ENCODE assay signal across 23 cellular contexts in the genomic region with DNA sequence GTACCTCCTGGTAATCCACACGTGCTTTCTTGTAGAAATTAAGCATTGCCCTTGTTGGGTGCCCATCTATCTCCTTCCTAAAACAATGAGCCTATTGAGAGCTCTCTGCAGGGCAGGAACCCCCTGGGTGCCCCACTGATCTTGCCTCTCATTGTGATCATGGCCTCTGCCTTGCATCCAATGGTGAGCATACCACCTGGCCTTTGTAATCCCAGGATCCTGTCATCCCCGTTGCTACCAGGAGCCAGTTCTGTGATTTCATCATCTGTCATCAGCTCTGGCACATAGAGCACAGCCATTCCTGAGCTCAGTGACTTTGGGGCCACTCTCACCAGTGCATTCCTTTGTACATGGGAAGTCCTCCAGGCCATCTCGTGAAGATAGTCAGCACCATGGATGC.
DNase-seq lines count a peak whose midpoint lies in the region; ATAC-seq and TF ChIP-seq lines count a peak whose summit lies in the region.
"Had no signal": no experiment of that assay in that cellular context is flagged by ENCODE, and none has a peak within 500 bp of the region (broad histone marks: within the 10 kb centered on the region; RNA-seq: fewer than 3 reads in every experiment).

No MANE protein-coding gene starts in this region.

- ATAC-seq in central memory CD8-positive, alpha-beta T cell (replicated peaks; ENCODE audit: extremely low read depth, poor library complexity, severe bottlenecking): no peak
- ATAC-seq in HG03354 (IDR thresholded peaks at IDR 0.05; ENCODE audit: poor library complexity, severe bottlenecking, unreplicated experiment): no peak
- ATAC-seq: A549; left cardiac atrium; stimulated activated naive CD8-positive, alpha-beta T cell treated with anti-CD3 and anti-CD28 coated beads, Interleukin-15, Interleukin-2, amounts not matched to agents 100 U/mL and 50 U/mL, for 24 hours had no signal

- no peaks in the 10 kb centered on the region for H3K79me2 ChIP-seq in KMS-11 (ENCODE audit: insufficient read depth, low read depth)

- CTCF ChIA-PET in activated CD4-positive, alpha-beta memory T cell treated with anti-CD3 and anti-CD28 coated beads, Interleukin-2, amount 10 ng/mL, durations not matched to agents 7 days and 5 days (lab: Charles Lee): interaction anchor here (0.7 to 2.2 kb wide), 6 partner anchors 13 to 571 kb away, joined by 3 to 7 read pairs (median 3); a partner anchor contains a TSS
- CTCF ChIA-PET in activated CD4-positive, alpha-beta memory T cell treated with anti-CD3 and anti-CD28 coated beads for 36 hours (lab: Charles Lee): no interaction called here

- intact Hi-C loops in activated CD4-positive, alpha-beta memory T cell treated with anti-CD3 and anti-CD28 coated beads for 36 hours (cut with micrococcal nuclease): loop anchor here (5.0 to 10.0 kb wide), 3 partner anchors 144 to 456 kb away; no protein-coding TSS in a partner anchor

- no peak overlapping the region for H2AFZ ChIP-seq in KMS-11 (ENCODE audit: low read depth)

- H3K4me3 ChIP-seq in KMS-11 (IDR thresholded peaks at IDR 0.05; ENCODE audit: insufficient read depth, low read depth, low read length): peak overlapping the region; percentile 13
- H3K4me3 ChIP-seq: A549, ovary, spleen, tibial artery had no signal

- peaks cover 83% of the 10 kb centered on the region for H3K4me1 Mint-ChIP-seq in activated CD4-positive, alpha-beta memory T cell treated with anti-CD3 and anti-CD28 coated beads, Interleukin-2, amount 10 ng/mL, durations not matched to agents 7 days and 5 days
- peaks cover 64% of the 10 kb centered on the region for H3K4me1 Mint-ChIP-seq in activated CD4-positive, alpha-beta memory T cell treated with anti-CD3 and anti-CD28 coated beads for 36 hours (ENCODE audit: low read depth)
- H3K4me1 Mint-ChIP-seq in central memory CD8-positive, alpha-beta T cell: peaks cover 76% of the 10 kb centered on the region

- peaks cover 34% of the 10 kb centered on the region for H3K9me3 Mint-ChIP-seq in activated CD4-positive, alpha-beta memory T cell treated with anti-CD3 and anti-CD28 coated beads, Interleukin-2, amount 10 ng/mL, durations not matched to agents 7 days and 5 days
- no peaks in the 10 kb centered on the region for H3K9me3 Mint-ChIP-seq in activated CD4-positive, alpha-beta memory T cell treated with anti-CD3 and anti-CD28 coated beads for 36 hours
- H3K9me3 Mint-ChIP-seq in central memory CD8-positive, alpha-beta T cell: no peaks in the 10 kb centered on the region

- H3K27ac ChIP-seq in KMS-11: no peak overlapping the region; the same call in 1 of the 2 replicates
- H3K27ac ChIP-seq: ovary had no signal

- H3K9ac ChIP-seq in KMS-11: no peak overlapping the region

- H3K4me3 Mint-ChIP-seq in activated CD4-positive, alpha-beta memory T cell treated with anti-CD3 and anti-CD28 coated beads, Interleukin-2, amount 10 ng/mL, durations not matched to agents 7 days and 5 days: no peak overlapping the region
- H3K4me3 Mint-ChIP-seq in activated CD4-positive, alpha-beta memory T cell treated with anti-CD3 and anti-CD28 coated beads for 36 hours: no peak overlapping the region
- H3K4me3 Mint-ChIP-seq in central memory CD8-positive, alpha-beta T cell: no peak overlapping the region

- TF ChIP-seq CTCF in KMS-11 (conservative IDR thresholded peaks at IDR 0.05; ENCODE audit: low read depth, low read length): no peak

- H3K4me2 ChIP-seq in KMS-11: peak overlapping the region; percentile 83; the same call in 1 of the 2 replicates
- H3K4me2 ChIP-seq: A549 had no signal

- H3K36me3 Mint-ChIP-seq in activated CD4-positive, alpha-beta memory T cell treated with anti-CD3 and anti-CD28 coated beads, Interleukin-2, amount 10 ng/mL, durations not matched to agents 7 days and 5 days (ENCODE audit: low read depth): peaks cover 56% of the 10 kb centered on the region
- no peaks in the 10 kb centered on the region for H3K36me3 Mint-ChIP-seq in activated CD4-positive, alpha-beta memory T cell treated with anti-CD3 and anti-CD28 coated beads for 36 hours
- H3K36me3 Mint-ChIP-seq in central memory CD8-positive, alpha-beta T cell (ENCODE audit: insufficient read depth): peaks cover 4% of the 10 kb centered on the region
- H3K36me3 Mint-ChIP-seq: naive B cell had no signal

- H3K27ac Mint-ChIP-seq in activated CD4-positive, alpha-beta memory T cell treated with anti-CD3 and anti-CD28 coated beads, Interleukin-2, amount 10 ng/mL, durations not matched to agents 7 days and 5 days: peak overlapping the region; percentile 91
- no peak overlapping the region for H3K27ac Mint-ChIP-seq in activated CD4-positive, alpha-beta memory T cell treated with anti-CD3 and anti-CD28 coated beads for 36 hours
- H3K27ac Mint-ChIP-seq in central memory CD8-positive, alpha-beta T cell (ENCODE audit: low read depth): peak overlapping the region; percentile 54
- H3K27ac Mint-ChIP-seq: naive B cell had no signal

- POLR2A ChIA-PET in activated CD4-positive, alpha-beta memory T cell treated with anti-CD3 and anti-CD28 coated beads, Interleukin-2, amount 10 ng/mL, durations not matched to agents 7 days and 5 days (lab: Charles Lee): interaction anchor here (0.9 to 3.7 kb wide), 9 partner anchors 12 to 549 kb away, joined by 3 to 20 read pairs (median 9); a partner anchor contains a TSS
- POLR2A ChIA-PET in activated CD4-positive, alpha-beta memory T cell treated with anti-CD3 and anti-CD28 coated beads for 36 hours (lab: Charles Lee): interaction anchor here (0.7 to 1.4 kb wide), 4 partner anchors 13 to 380 kb away, joined by 3 to 6 read pairs (median 4); a partner anchor contains a TSS

- H3K36me3 ChIP-seq in KMS-11 (ENCODE audit: insufficient read depth): no peaks in the 10 kb centered on the region
- H3K36me3 ChIP-seq: BE2C, ovary, spleen, tibial artery had no signal

- no peak for DNase-seq in activated CD4-positive, alpha-beta memory T cell treated with anti-CD3 and anti-CD28 coated beads, Interleukin-2, amount 10 ng/mL, durations not matched to agents 7 days and 5 days
- DNase-seq in activated CD4-positive, alpha-beta memory T cell treated with anti-CD3 and anti-CD28 coated beads for 36 hours: no peak
- no peak for DNase-seq in central memory CD8-positive, alpha-beta T cell (ENCODE audit: low spot score in 2 of 2)
- DNase-seq in stimulated activated CD8-positive, alpha-beta memory T cell treated with anti-CD3 and anti-CD28 coated beads, Interleukin-4, amount 100 ng/mL, for 48 hours: peak; percentile 18
- DNase-seq in activated CD4-positive, CD25-positive, alpha-beta regulatory T cell (lab: John Stamatoyannopoulos, UW): no peak
- DNase-seq in AG08396 (ENCODE audit: low spot score): no peak
- DNase-seq: activated CD4-positive, CD25-positive, alpha-beta regulatory T cell treated with anti-CD3 and anti-CD28 coated beads, Interleukin-2, amount 50 U/mL, for 72 hours; activated effector memory CD4-positive, alpha-beta T cell treated with anti-CD3 and anti-CD28 coated beads, Interleukin-2, amount 50 U/mL, for 16 hours; BE2C; IMR-90; left cardiac atrium; mesenchymal stem cell; naive B cell; NCI-H187; NCI-H748 treated with DMSO at 0.1 percent for 48 hours; ovary; spleen; stimulated activated CD4-positive, alpha-beta T cell treated with anti-CD3 and anti-CD28 coated beads, Interleukin-4, amount 100 ng/mL, for 24 hours; stimulated activated naive CD8-positive, alpha-beta T cell treated with anti-CD3 and anti-CD28 coated beads, Interleukin-15, Interleukin-2, amounts not matched to agents 100 U/mL and 50 U/mL, for 24 hours; tibial artery had no signal

- H3K27me3 ChIP-seq in KMS-11 (ENCODE audit: insufficient read depth, low read depth): no peaks in the 10 kb centered on the region
- H3K27me3 ChIP-seq: BE2C, ovary, tibial artery had no signal

- H3K4me1 ChIP-seq in KMS-11 (ENCODE audit: low read depth, poor library complexity, severe bottlenecking): peaks cover 64% of the 10 kb centered on the region

- H4K20me1 ChIP-seq in KMS-11 (ENCODE audit: insufficient read depth): no peaks in the 10 kb centered on the region

- no peaks in the 10 kb centered on the region for H3K27me3 Mint-ChIP-seq in activated CD4-positive, alpha-beta memory T cell treated with anti-CD3 and anti-CD28 coated beads, Interleukin-2, amount 10 ng/mL, durations not matched to agents 7 days and 5 days
- H3K27me3 Mint-ChIP-seq in activated CD4-positive, alpha-beta memory T cell treated with anti-CD3 and anti-CD28 coated beads for 36 hours: peaks cover 6% of the 10 kb centered on the region
- H3K27me3 Mint-ChIP-seq in central memory CD8-positive, alpha-beta T cell: no peaks in the 10 kb centered on the region
